Comparison of ENCODE assay signal across 26 cellular contexts in the genomic region with DNA sequence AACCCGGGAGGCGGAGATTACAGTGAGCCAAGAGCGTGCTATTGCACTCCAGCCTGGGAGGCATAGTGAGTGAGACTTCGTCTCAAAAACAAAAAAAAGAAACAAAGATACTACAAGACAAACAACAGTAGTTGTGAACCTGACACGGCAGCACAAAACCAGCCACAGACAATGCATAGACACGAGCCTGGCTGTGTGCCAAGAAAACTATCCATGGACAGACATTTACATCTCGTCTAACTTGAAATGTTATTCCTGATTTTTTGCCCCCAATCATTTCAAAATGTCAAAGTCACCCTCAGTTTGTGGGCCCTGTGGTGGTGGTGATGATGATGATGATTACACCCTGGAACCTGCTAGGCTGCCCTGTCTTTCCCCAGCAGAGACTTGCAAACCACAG. TPM values are rescaled to one million over a fixed set of nuclear protein-coding genes. Genes with fewer than 3 reads are reported as not detected.
DNase-seq lines count a peak whose midpoint lies in the region; TF ChIP-seq lines count a peak whose summit lies in the region.
"Had no signal": no experiment of that assay in that cellular context is flagged by ENCODE, and none has a peak within 500 bp of the region (broad histone marks: within the 10 kb centered on the region; RNA-seq: fewer than 3 reads in every experiment).

No MANE protein-coding gene starts in this region.

- peaks cover 57% of the 10 kb centered on the region for H3K4me1 Mint-ChIP-seq in activated T-cell treated with anti-CD3 and anti-CD28 coated beads, Interleukin-2, amount 50 U/mL, for 24 hours (ENCODE audit: low read depth)

- no peaks in the 10 kb centered on the region for H3K9me3 Mint-ChIP-seq in activated T-cell treated with anti-CD3 and anti-CD28 coated beads, Interleukin-2, amount 50 U/mL, for 24 hours
- H3K9me3 Mint-ChIP-seq: activated naive CD4-positive, alpha-beta T cell treated with anti-CD3 and anti-CD28 coated beads, Interleukin-2, amount 50 U/mL, for 72 hours; IgD-negative memory B cell; memory B cell; nephron had no signal

- POLR2A ChIA-PET in RWPE1 (lab: Yijun Ruan, JAX; ENCODE audit: low non-redundant PET) = no interaction called here

- H3K4me1 ChIP-seq in esophagus muscularis mucosa (peaks cover 71 to 88% (median 78%) of the 10 kb centered on the region in 4 donors), skeletal muscle tissue (ENCODE audit: control insufficient read depth in 3 of 3, insufficient read depth in 3 of 3, low read length in 3 of 3) (peaks cover 69 to 93% (median 86%) of the 10 kb centered on the region in 3 donors), thyroid gland (peaks cover 20 to 39% of the 10 kb centered on the region in 2 donors)

- H3K36me3 ChIP-seq in esophagus muscularis mucosa (peaks cover 69 to 83% (median 81%) of the 10 kb centered on the region in 4 donors), skeletal muscle tissue (ENCODE audit: control insufficient read depth in 3 of 3, insufficient read depth in 3 of 3, low read length in 3 of 3) (peaks cover 69 to 79% (median 75%) of the 10 kb centered on the region in 3 donors), thyroid gland (peaks cover 43 to 64% of the 10 kb centered on the region in 2 donors)

- no peaks in the 10 kb centered on the region for H3K9me3 ChIP-seq in esophagus muscularis mucosa
- H3K9me3 ChIP-seq in skeletal muscle tissue (ENCODE audit: control insufficient read depth in 3 of 3, low read length in 3 of 3) = no peaks in the 10 kb centered on the region
- no peaks in the 10 kb centered on the region for H3K9me3 ChIP-seq in thyroid gland
- H3K9me3 ChIP-seq: A549, tibial nerve had no signal

- TF ChIP-seq CTCF in RWPE1 (conservative IDR thresholded peaks at IDR 0.05; ENCODE audit: low read depth) (no peak), esophagus muscularis mucosa (IDR thresholded peaks at IDR 0.05) (no peak), thyroid gland (IDR thresholded peaks at IDR 0.05) (no peak)

- peaks cover 97% of the 10 kb centered on the region for H3K36me3 Mint-ChIP-seq in activated T-cell treated with anti-CD3 and anti-CD28 coated beads, Interleukin-2, amount 50 U/mL, for 24 hours (ENCODE audit: low read depth)
- H3K36me3 Mint-ChIP-seq: memory B cell had no signal

- no peaks in the 10 kb centered on the region for H3K27me3 Mint-ChIP-seq in activated T-cell treated with anti-CD3 and anti-CD28 coated beads, Interleukin-2, amount 50 U/mL, for 24 hours
- H3K27me3 Mint-ChIP-seq: IgD-negative memory B cell, memory B cell had no signal

- TF ChIP-seq EP300 in esophagus muscularis mucosa (IDR thresholded peaks at IDR 0.05) = no peak

- H3K27ac ChIP-seq in RWPE1 = peak overlapping the region; percentile 98
- H3K27ac ChIP-seq in esophagus muscularis mucosa (replicated peaks in 1 of 4) = peak overlapping the region in 3 of 4 donors; percentile 34 to 99 (median 98)
- peak overlapping the region; percentile 71 for H3K27ac ChIP-seq in skeletal muscle tissue (ENCODE audit: low read depth, low read length)
- no peak overlapping the region for H3K27ac ChIP-seq in thyroid gland
- H3K27ac ChIP-seq: A549, PC-9 had no signal

- DNase-seq in activated T-cell treated with anti-CD3 and anti-CD28 coated beads, Interleukin-2, amount 50 U/mL, for 24 hours = no peak
- no peak for DNase-seq in activated T-cell treated with anti-CD3 and anti-CD28 coated beads, Interleukin-2, amount 50 U/mL, for 1 hour
- DNase-seq in RWPE1 (ENCODE audit: low spot score) (no peak), esophagus muscularis mucosa (ENCODE audit: extremely low spot score) (no peak), thyroid gland (no peak), COLO829 (ENCODE audit: low spot score) (no peak), NCI-H1092 (lab: John Stamatoyannopoulos, UW) (no peak)
- DNase-seq: activated CD4-positive, CD25-positive, alpha-beta regulatory T cell treated with anti-CD3 and anti-CD28 coated beads, Interleukin-2, amount 50 U/mL, for 72 hours; activated CD8-positive, alpha-beta memory T cell treated with anti-CD3 and anti-CD28 coated beads, Interleukin-2, amount 50 U/mL, for 4 hours; C1 segment of cervical spinal cord; caudate nucleus; DMS53; effector CD4-positive, alpha-beta T cell; GOT3; hippocampal formation; NCI-H2081; PC-9; stimulated activated CD4-positive, alpha-beta T cell treated with anti-CD3 and anti-CD28 coated beads, Interleukin-2, amount 100 ng/mL, for 48 hours; T-helper 9 cell had no signal

- TF ChIP-seq POLR2A in esophagus muscularis mucosa (IDR thresholded peaks at IDR 0.05; ENCODE audit: low read depth) (no peak), thyroid gland (IDR thresholded peaks at IDR 0.05) (no peak)

- intact Hi-C loops in esophagus muscularis mucosa (cut with DNase I) = no loop called here
- intact Hi-C loops in thyroid gland (cut with DNase I) = no loop called here

- no peak overlapping the region for H3K4me3 Mint-ChIP-seq in activated T-cell treated with anti-CD3 and anti-CD28 coated beads, Interleukin-2, amount 50 U/mL, for 24 hours
- H3K4me3 Mint-ChIP-seq: memory B cell had no signal

- H3K27ac Mint-ChIP-seq in activated T-cell treated with anti-CD3 and anti-CD28 coated beads, Interleukin-2, amount 50 U/mL, for 24 hours = peak overlapping the region; percentile 69
- H3K27ac Mint-ChIP-seq: IgD-negative memory B cell, memory B cell, nephron had no signal

- peak overlapping the region; percentile 20 to 41 (median 28) for H3K4me3 ChIP-seq in esophagus muscularis mucosa
- H3K4me3 ChIP-seq in skeletal muscle tissue (ENCODE audit: low read length in 3 of 3) = peak overlapping the region; percentile 56 to 76 (median 56)
- H3K4me3 ChIP-seq in thyroid gland (replicated peaks in 1 of 3) = no peak overlapping the region
- H3K4me3 ChIP-seq: A549, PC-9 had no signal

- CTCF ChIA-PET in RWPE1 (lab: Yijun Ruan, JAX) = interaction anchor here (1.1 kb wide), 1 partner anchor 43 kb away, joined by 4 read pairs; no protein-coding TSS in a partner anchor

- H3K27me3 ChIP-seq in esophagus muscularis mucosa = no peaks in the 10 kb centered on the region
- no peaks in the 10 kb centered on the region for H3K27me3 ChIP-seq in skeletal muscle tissue (ENCODE audit: control insufficient read depth in 3 of 3, insufficient read depth in 3 of 3, low read length in 3 of 3)
- H3K27me3 ChIP-seq in thyroid gland = no peaks in the 10 kb centered on the region
- H3K27me3 ChIP-seq: tibial nerve had no signal

- 52% methylated on average over 7 of the region's 7 CpGs for WGBS in esophagus muscularis mucosa
- WGBS in thyroid gland, 2 donors = 71 to 72% methylated on average over 7 of the region's 7 CpGs

- peak overlapping the region; percentile 60 to 100 (median 66) for H3K9ac ChIP-seq in skeletal muscle tissue (ENCODE audit: low read depth in 1 of 3, low read length in 3 of 3)

RNA-seq across cellular contexts. Expression of gene KLHL21, which starts 6.3 kb away (rescaled TPM):
- total RNA-seq in esophagus muscularis mucosa (100 to 1,000 TPM in 3 of 4 donors, 10 to 100 TPM in 1; 98.4 to 184 (median 130) TPM), skeletal muscle tissue (27.1 TPM), thyroid gland (10 to 100 TPM; 34.9 to 68.4 (median 44.6) TPM)

RNA-seq across cellular contexts. Expression of gene ZBTB48, which starts 16.6 kb away (rescaled TPM):
- total RNA-seq in esophagus muscularis mucosa = 10 to 100 TPM; 15.0 to 24.9 (median 16.4) TPM
- total RNA-seq in skeletal muscle tissue = 10.4 TPM
- 10 to 100 TPM; 22.7 to 33.8 (median 29.4) TPM for total RNA-seq in thyroid gland

RNA-seq across cellular contexts. Expression of gene PHF13, which starts 17.2 kb away (rescaled TPM):
- total RNA-seq in esophagus muscularis mucosa (10 to 100 TPM; 16.6 to 32.1 (median 27.9) TPM), skeletal muscle tissue (17.7 TPM), thyroid gland (10 to 100 TPM in 1 of 4 donors, 1 to 10 TPM in 3; 7.8 to 14.1 (median 9.5) TPM)

RNA-seq across cellular contexts. Expression of gene THAP3, which starts 28.3 kb away (rescaled TPM):
- total RNA-seq in esophagus muscularis mucosa (10 to 100 TPM; 13.8 to 34.6 (median 25.0) TPM), skeletal muscle tissue (25.6 TPM), thyroid gland (10 to 100 TPM; 21.2 to 35.3 (median 30.5) TPM)

RNA-seq across cellular contexts. Expression of gene TAS1R1, which starts 41.2 kb away (rescaled TPM):
- total RNA-seq in esophagus muscularis mucosa = not detected
- total RNA-seq in skeletal muscle tissue = 5.7 TPM
- not detected for total RNA-seq in thyroid gland
- total RNA-seq: activated naive CD4-positive, alpha-beta T cell treated with anti-CD3 and anti-CD28 coated beads, Interleukin-2, amount 50 U/mL, for 72 hours; PC-9 had no signal

Comparison
In these comparisons a context has a peak if more than half of its experiments do, and no peak if none do; other contexts are left out.
1. H3K27ac ChIP-seq: peak in RWPE1 (single experiment), esophagus muscularis mucosa (3 of 4) and skeletal muscle tissue (single experiment); none in thyroid gland (0 of 3).
2. H3K4me3 ChIP-seq: peak in esophagus muscularis mucosa (4 of 4) and skeletal muscle tissue (3 of 3); none in thyroid gland (0 of 3).